2 cellular contexts compared by ENCODE assay signal in genomic region chrX:102697506-102697905, GRCh38.
TF ChIP-seq lines count a peak whose summit lies in the region.

No MANE protein-coding gene starts in this region.

TF ChIP-seq in SK-N-SH treated with all-trans-retinoic acid at 6 μM for 48 hours, 23 proteins besides CTCF, POLR2A, EP300 and RAD21:
- TF ChIP-seq, protein P1, sequence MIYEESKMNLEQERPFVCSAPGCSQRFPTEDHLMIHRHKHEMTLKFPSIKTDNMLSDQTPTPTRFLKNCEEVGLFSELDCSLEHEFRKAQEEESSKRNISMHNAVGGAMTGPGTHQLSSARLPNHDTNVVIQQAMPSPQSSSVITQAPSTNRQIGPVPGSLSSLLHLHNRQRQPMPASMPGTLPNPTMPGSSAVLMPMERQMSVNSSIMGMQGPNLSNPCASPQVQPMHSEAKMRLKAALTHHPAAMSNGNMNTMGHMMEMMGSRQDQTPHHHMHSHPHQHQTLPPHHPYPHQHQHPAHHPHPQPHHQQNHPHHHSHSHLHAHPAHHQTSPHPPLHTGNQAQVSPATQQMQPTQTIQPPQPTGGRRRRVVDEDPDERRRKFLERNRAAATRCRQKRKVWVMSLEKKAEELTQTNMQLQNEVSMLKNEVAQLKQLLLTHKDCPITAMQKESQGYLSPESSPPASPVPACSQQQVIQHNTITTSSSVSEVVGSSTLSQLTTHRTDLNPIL (CRISPR knock-in tag; IDR thresholded peaks at IDR 0.05; ENCODE audit: low read depth), result 0 out of 2 replicates have a peak, but pooled peaks have one; percentile 14
- no peak for TF ChIP-seq ZFP30 (CRISPR knock-in tag; IDR thresholded peaks at IDR 0.05)

TF ChIP-seq in SK-N-SH, 30 proteins besides CTCF, POLR2A, EP300 and RAD21 (continued from another document):
- TF ChIP-seq SIN3A (IDR thresholded peaks at IDR 0.05; ENCODE audit: borderline replicate concordance, low read depth, low read length) (no peak), FOSL2 (IDR thresholded peaks at IDR 0.05; ENCODE audit: borderline replicate concordance, low read depth) (no peak), MXI1 (IDR thresholded peaks at IDR 0.05; ENCODE audit: low read depth, low read length) (no peak), TAF1 (IDR thresholded peaks at IDR 0.05; ENCODE audit: borderline replicate concordance, low read depth, low read length) (no peak), YY1 (IDR thresholded peaks at IDR 0.05; ENCODE audit: low read depth) (no peak), RXRA (IDR thresholded peaks at IDR 0.05; ENCODE audit: borderline replicate concordance, low read depth) (no peak), POLR2AphosphoS5 (IDR thresholded peaks at IDR 0.05; ENCODE audit: low read depth, low read length) (no peak), JUND (IDR thresholded peaks at IDR 0.05) (no peak), TEAD4 (IDR thresholded peaks at IDR 0.05; ENCODE audit: borderline replicate concordance, insufficient read depth) (no peak), MEF2A (IDR thresholded peaks at IDR 0.05; ENCODE audit: borderline replicate concordance, low read depth) (no peak), IRF3 (IDR thresholded peaks at IDR 0.05; ENCODE audit: low read depth, low read length) (no peak), ELF1 (IDR thresholded peaks at IDR 0.05) (no peak)
- TF ChIP-seq, protein P2, sequence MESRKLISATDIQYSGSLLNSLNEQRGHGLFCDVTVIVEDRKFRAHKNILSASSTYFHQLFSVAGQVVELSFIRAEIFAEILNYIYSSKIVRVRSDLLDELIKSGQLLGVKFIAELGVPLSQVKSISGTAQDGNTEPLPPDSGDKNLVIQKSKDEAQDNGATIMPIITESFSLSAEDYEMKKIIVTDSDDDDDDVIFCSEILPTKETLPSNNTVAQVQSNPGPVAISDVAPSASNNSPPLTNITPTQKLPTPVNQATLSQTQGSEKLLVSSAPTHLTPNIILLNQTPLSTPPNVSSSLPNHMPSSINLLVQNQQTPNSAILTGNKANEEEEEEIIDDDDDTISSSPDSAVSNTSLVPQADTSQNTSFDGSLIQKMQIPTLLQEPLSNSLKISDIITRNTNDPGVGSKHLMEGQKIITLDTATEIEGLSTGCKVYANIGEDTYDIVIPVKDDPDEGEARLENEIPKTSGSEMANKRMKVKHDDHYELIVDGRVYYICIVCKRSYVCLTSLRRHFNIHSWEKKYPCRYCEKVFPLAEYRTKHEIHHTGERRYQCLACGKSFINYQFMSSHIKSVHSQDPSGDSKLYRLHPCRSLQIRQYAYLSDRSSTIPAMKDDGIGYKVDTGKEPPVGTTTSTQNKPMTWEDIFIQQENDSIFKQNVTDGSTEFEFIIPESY (IDR thresholded peaks at IDR 0.05; ENCODE audit: borderline replicate concordance, low read depth), result no peak
- TF ChIP-seq, protein P3, sequence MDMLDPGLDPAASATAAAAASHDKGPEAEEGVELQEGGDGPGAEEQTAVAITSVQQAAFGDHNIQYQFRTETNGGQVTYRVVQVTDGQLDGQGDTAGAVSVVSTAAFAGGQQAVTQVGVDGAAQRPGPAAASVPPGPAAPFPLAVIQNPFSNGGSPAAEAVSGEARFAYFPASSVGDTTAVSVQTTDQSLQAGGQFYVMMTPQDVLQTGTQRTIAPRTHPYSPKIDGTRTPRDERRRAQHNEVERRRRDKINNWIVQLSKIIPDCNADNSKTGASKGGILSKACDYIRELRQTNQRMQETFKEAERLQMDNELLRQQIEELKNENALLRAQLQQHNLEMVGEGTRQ (IDR thresholded peaks at IDR 0.05; ENCODE audit: borderline replicate concordance, low read depth, low read length), result no peak
- TF ChIP-seq, protein P4, sequence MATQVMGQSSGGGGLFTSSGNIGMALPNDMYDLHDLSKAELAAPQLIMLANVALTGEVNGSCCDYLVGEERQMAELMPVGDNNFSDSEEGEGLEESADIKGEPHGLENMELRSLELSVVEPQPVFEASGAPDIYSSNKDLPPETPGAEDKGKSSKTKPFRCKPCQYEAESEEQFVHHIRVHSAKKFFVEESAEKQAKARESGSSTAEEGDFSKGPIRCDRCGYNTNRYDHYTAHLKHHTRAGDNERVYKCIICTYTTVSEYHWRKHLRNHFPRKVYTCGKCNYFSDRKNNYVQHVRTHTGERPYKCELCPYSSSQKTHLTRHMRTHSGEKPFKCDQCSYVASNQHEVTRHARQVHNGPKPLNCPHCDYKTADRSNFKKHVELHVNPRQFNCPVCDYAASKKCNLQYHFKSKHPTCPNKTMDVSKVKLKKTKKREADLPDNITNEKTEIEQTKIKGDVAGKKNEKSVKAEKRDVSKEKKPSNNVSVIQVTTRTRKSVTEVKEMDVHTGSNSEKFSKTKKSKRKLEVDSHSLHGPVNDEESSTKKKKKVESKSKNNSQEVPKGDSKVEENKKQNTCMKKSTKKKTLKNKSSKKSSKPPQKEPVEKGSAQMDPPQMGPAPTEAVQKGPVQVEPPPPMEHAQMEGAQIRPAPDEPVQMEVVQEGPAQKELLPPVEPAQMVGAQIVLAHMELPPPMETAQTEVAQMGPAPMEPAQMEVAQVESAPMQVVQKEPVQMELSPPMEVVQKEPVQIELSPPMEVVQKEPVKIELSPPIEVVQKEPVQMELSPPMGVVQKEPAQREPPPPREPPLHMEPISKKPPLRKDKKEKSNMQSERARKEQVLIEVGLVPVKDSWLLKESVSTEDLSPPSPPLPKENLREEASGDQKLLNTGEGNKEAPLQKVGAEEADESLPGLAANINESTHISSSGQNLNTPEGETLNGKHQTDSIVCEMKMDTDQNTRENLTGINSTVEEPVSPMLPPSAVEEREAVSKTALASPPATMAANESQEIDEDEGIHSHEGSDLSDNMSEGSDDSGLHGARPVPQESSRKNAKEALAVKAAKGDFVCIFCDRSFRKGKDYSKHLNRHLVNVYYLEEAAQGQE (IDR thresholded peaks at IDR 0.05; ENCODE audit: low read depth, low read length), result no peak
